17 cellular contexts compared by ENCODE assay signal in genomic region chr11:34855021-34855753, GRCh38.
A peak's percentile ranks its signal among the peaks of the same experiment; 100 is the strongest.
DNase-seq lines count a peak whose midpoint lies in the region; ATAC-seq, FAIRE-seq and TF ChIP-seq lines count a peak whose summit lies in the region.
"Had no signal": no experiment of that assay in that cellular context is flagged by ENCODE, and none has a peak within 500 bp of the region (broad histone marks: within the 10 kb centered on the region; RNA-seq: fewer than 3 reads in every experiment).

No MANE protein-coding gene starts in this region.

- no peak for DNase-seq in K562 (ENCODE audit: extremely low read depth in 1 of 4, low spot score in 3 of 4)
- DNase-seq in fibroblast of gingiva (ENCODE audit: low read depth): peak; percentile 65
- peak in 1 of 3 donors; percentile 59 for DNase-seq in mucosa of descending colon
- no peak for DNase-seq in vagina (ENCODE audit: extremely low spot score in 2 of 2)
- no peak for DNase-seq in NCI-H2196 (lab: John Stamatoyannopoulos, UW; ENCODE audit: unreplicated experiment)
- DNase-seq: activated CD8-positive, alpha-beta memory T cell treated with anti-CD3 and anti-CD28 coated beads, Interleukin-2, amount 50 U/mL, for 48 hours; amniotic stem cell; MG63; NCI-H1436; SJCRH30; stimulated activated CD4-positive, alpha-beta T cell treated with anti-CD3 and anti-CD28 coated beads, Interleukin-15, amount 100 ng/mL, for 24 hours; WERI-Rb-1 had no signal

- WGBS in K562 (ENCODE audit: insufficient coverage, low coverage, missing lambda C conversion rate): 61% methylated on average over 5 of the region's 5 CpGs

- H3K36me3 ChIP-seq in K562 (ENCODE audit: control insufficient read depth, insufficient read depth, low read length) (no peaks in the 10 kb centered on the region), mucosa of descending colon (ENCODE audit: low read depth) (no peaks in the 10 kb centered on the region), vagina (no peaks in the 10 kb centered on the region)
- H3K36me3 ChIP-seq: MG63, neutrophil, SJCRH30, thoracic aorta, WERI-Rb-1 had no signal

- no peaks in the 10 kb centered on the region for H3K79me2 ChIP-seq in K562 (ENCODE audit: control insufficient read depth, insufficient read depth, low read length)

- intact Hi-C loops in K562 (cut with micrococcal nuclease) (no loop called here), mucosa of descending colon (cut with DNase I, micrococcal nuclease) (no loop called here), vagina (cut with DNase I) (no loop called here)

- FAIRE-seq in K562 (lab: Jason Lieb, UNC): no peak
- FAIRE-seq: keratinocyte had no signal

- no peaks in the 10 kb centered on the region for H4K20me1 ChIP-seq in K562 (replicated peaks; ENCODE audit: control insufficient read depth, insufficient read depth, low read length)

- TF ChIP-seq POLR2A in K562 (conservative IDR thresholded peaks at IDR 0.05): no peak
- TF ChIP-seq POLR2A in vagina (IDR thresholded peaks at IDR 0.05): no peak

- ATAC-seq in K562 (no peak), mucosa of descending colon (peak; percentile 79), HG03135 (IDR thresholded peaks at IDR 0.05; ENCODE audit: unreplicated experiment) (no peak), GM21447 (IDR thresholded peaks at IDR 0.05; ENCODE audit: unreplicated experiment) (no peak)

- no peak for TF ChIP-seq EP300 in K562 (IDR thresholded peaks at IDR 0.05; ENCODE audit: low read length)

- H3K4me2 ChIP-seq in K562 (ENCODE audit: insufficient read depth, low read length): no peak overlapping the region

- BruUV-seq in K562 (replicated peaks; lab: Mats Ljungman, UMichigan): no TSS peak

- H3K9me3 ChIP-seq in K562 (replicated peaks; ENCODE audit: control insufficient read depth, insufficient read depth, low read depth, low read length) (no peaks in the 10 kb centered on the region), mucosa of descending colon (no peaks in the 10 kb centered on the region), vagina (no peaks in the 10 kb centered on the region)
- H3K9me3 ChIP-seq: neutrophil, SJCRH30, thoracic aorta had no signal

- H3K4me1 ChIP-seq in K562 (replicated peaks in 1 of 2; ENCODE audit: control insufficient read depth in 2 of 2, insufficient read depth in 2 of 2, low read length in 2 of 2): no peaks in the 10 kb centered on the region; a peak in 2 of 5 replicates
- peaks cover 4% of the 10 kb centered on the region for H3K4me1 ChIP-seq in mucosa of descending colon (ENCODE audit: low read depth)
- H3K4me1 ChIP-seq in vagina: peaks cover 23% of the 10 kb centered on the region
- H3K4me1 ChIP-seq: SJCRH30 had no signal

- H2AFZ ChIP-seq in K562 (ENCODE audit: low read depth, low read length): 0 out of 2 replicates have a peak overlapping the region, but pooled peaks have one; percentile 29

- CTCF ChIA-PET in K562 (lab: Yijun Ruan, JAX; ENCODE audit: low intra/inter-chr PET ratio): interaction anchor here (1.2 kb wide), 1 partner anchor 269 kb away, joined by 5 read pairs; no protein-coding TSS in a partner anchor

- in situ Hi-C loops in K562 (cut with MboI): no loop called here

- no peak overlapping the region for H3K9ac ChIP-seq in K562 (ENCODE audit: insufficient read depth in 1 of 2, low read depth in 2 of 2, low read length in 2 of 2)

- TF ChIP-seq CTCF in K562 (IDR thresholded peaks at IDR 0.05 in 2 of 3, conservative IDR thresholded peaks at IDR 0.05 in 1 of 3; ENCODE audit: insufficient read depth in 2 of 3, low read depth in 1 of 3, low read length in 3 of 3) (no peak), mucosa of descending colon (IDR thresholded peaks at IDR 0.05) (no peak), vagina (IDR thresholded peaks at IDR 0.05) (no peak)

- H3K27ac ChIP-seq in K562 (ENCODE audit: extremely low read depth, low read depth, low read length) (no peak overlapping the region), vagina (peak overlapping the region; percentile 49)
- H3K27ac ChIP-seq: neutrophil, SJCRH30, thoracic aorta, WERI-Rb-1 had no signal

- H3K9me1 ChIP-seq in K562 (ENCODE audit: control insufficient read depth, insufficient read depth, low read length): no peaks in the 10 kb centered on the region

- no peak overlapping the region for H3K4me3 ChIP-seq in K562
- no peak overlapping the region for H3K4me3 ChIP-seq in mucosa of descending colon
- H3K4me3 ChIP-seq in vagina: no peak overlapping the region
- H3K4me3 ChIP-seq: MG63, SJCRH30, thoracic aorta had no signal

- TF ChIP-seq RAD21 in K562 (CRISPR knock-in tag; conservative IDR thresholded peaks at IDR 0.05 in 1 of 2, IDR thresholded peaks at IDR 0.05 in 1 of 2): no peak

- POLR2A ChIA-PET in K562 (lab: Yijun Ruan, JAX): interaction anchor here (0.7 to 2.3 kb wide), 3 partner anchors 15 to 269 kb away, joined by 3 to 6 read pairs (median 6); no protein-coding TSS in a partner anchor

- H3K27me3 ChIP-seq in K562 (ENCODE audit: control insufficient read depth in 2 of 2, insufficient read depth in 2 of 2, low read length in 2 of 2) (no peaks in the 10 kb centered on the region), vagina (no peaks in the 10 kb centered on the region)
- H3K27me3 ChIP-seq: MG63, neutrophil, SJCRH30 had no signal

TF ChIP-seq in K562, 482 proteins besides CTCF, POLR2A, EP300 and RAD21:
- no peak for TF ChIP-seq SIX5 (IDR thresholded peaks at IDR 0.05; ENCODE audit: borderline replicate concordance in 1 of 2, insufficient read depth in 1 of 2, low read depth in 1 of 2, low read length in 2 of 2)
- TF ChIP-seq HDAC8 (tag; IDR thresholded peaks at IDR 0.05): no peak
- 0 out of 2 replicates have a peak, but pooled peaks have one; percentile 36 for TF ChIP-seq NFE2 (IDR thresholded peaks at IDR 0.05; ENCODE audit: low read depth)
